Comparison of ENCODE assay signal across 9 cellular contexts in genomic region chr17:21321744-21322191, GRCh38. TPM values are rescaled to one million over a fixed set of nuclear protein-coding genes. Genes with fewer than 3 reads are reported as not detected.
DNase-seq lines count a peak whose midpoint lies in the region; ATAC-seq, FAIRE-seq and TF ChIP-seq lines count a peak whose summit lies in the region.
"Not testable (repeated sequence)": the region's sequence is repeated elsewhere in the genome, so short reads cannot be mapped to it uniquely, and the experiment has no call there.
"Had no signal": no experiment of that assay in that cellular context is flagged by ENCODE, and none has a peak within 500 bp of the region (broad histone marks: within the 10 kb centered on the region; RNA-seq: fewer than 3 reads in every experiment).

No MANE protein-coding gene starts in this region.

- intact Hi-C loops in K562 (cut with micrococcal nuclease); sciatic nerve (cut with DNase I); upper lobe of right lung (cut with DNase I): not testable (repeated sequence)
- intact Hi-C loops in dendritic cell treated with granulocyte-macrophage colony-stimulating factor and Interleukin-4, amounts not matched to agents 40 ng/mL and 50 ng/mL, for 4 days (cut with micrococcal nuclease): loop anchor here (5.0 kb wide), 3 partner anchors 39 to 191 kb away; partner anchors contain the start of gene MAP2K3

- CTCF ChIA-PET in K562 (lab: Yijun Ruan, JAX; ENCODE audit: low intra/inter-chr PET ratio): not testable (repeated sequence)

- not testable (repeated sequence) for H3K27me3 Mint-ChIP-seq in T-helper 17 cell, memory B cell
- H3K27me3 Mint-ChIP-seq in dendritic cell treated with granulocyte-macrophage colony-stimulating factor and Interleukin-4, amounts not matched to agents 40 ng/mL and 50 ng/mL, for 4 days: peaks cover 12% of the 10 kb centered on the region
- H3K27me3 Mint-ChIP-seq in neural crest cell (ENCODE audit: low read depth): peaks cover 39% of the 10 kb centered on the region

- peak overlapping the region; percentile 36 for H3K4me3 Mint-ChIP-seq in T-helper 17 cell
- not testable (repeated sequence) for H3K4me3 Mint-ChIP-seq in dendritic cell treated with granulocyte-macrophage colony-stimulating factor and Interleukin-4, amounts not matched to agents 40 ng/mL and 50 ng/mL, for 4 days
- H3K4me3 Mint-ChIP-seq in memory B cell: peak overlapping the region; percentile 11
- peak overlapping the region; percentile 62 for H3K4me3 Mint-ChIP-seq in neural crest cell

- ATAC-seq in T-helper 17 cell; K562; memory B cell (ENCODE audit: low read depth); sciatic nerve; upper lobe of right lung: not testable (repeated sequence)

- not testable (repeated sequence) for H3K4me3 ChIP-seq in BLaER1, K562, upper lobe of right lung

- DNase-seq in T-helper 17 cell; K562 (ENCODE audit: extremely low read depth in 1 of 4, low spot score in 3 of 4); memory B cell (ENCODE audit: low spot score in 2 of 2); neural crest cell (ENCODE audit: low read depth, low spot score): not testable (repeated sequence)
- DNase-seq in sciatic nerve (ENCODE audit: low spot score): peak; percentile 57
- DNase-seq in upper lobe of right lung: peak; percentile 60

- H3K27me3 ChIP-seq in BLaER1: peaks cover 15% of the 10 kb centered on the region; the same call in 1 of the 2 replicates
- H3K27me3 ChIP-seq in K562 (ENCODE audit: control insufficient read depth in 2 of 2, insufficient read depth in 2 of 2, low read length in 2 of 2); upper lobe of right lung: not testable (repeated sequence)

- 53% methylated on average over 3 of the region's 9 CpGs for WGBS in K562 (ENCODE audit: insufficient coverage, low coverage, missing lambda C conversion rate)

- in situ Hi-C loops in K562 (cut with MboI): loop anchor here (5.0 kb wide), 1 partner anchor 441 kb away; no protein-coding TSS in a partner anchor

- H3K27ac Mint-ChIP-seq in T-helper 17 cell; memory B cell; neural crest cell (ENCODE audit: unreplicated experiment): not testable (repeated sequence)
- H3K27ac Mint-ChIP-seq in dendritic cell treated with granulocyte-macrophage colony-stimulating factor and Interleukin-4, amounts not matched to agents 40 ng/mL and 50 ng/mL, for 4 days: peak overlapping the region; percentile 14

- H3K4me1 ChIP-seq in BLaER1: peaks cover 84% of the 10 kb centered on the region
- not testable (repeated sequence) for H3K4me1 ChIP-seq in K562 (replicated peaks in 1 of 2; ENCODE audit: control insufficient read depth in 2 of 2, insufficient read depth in 2 of 2, low read length in 2 of 2); upper lobe of right lung

- TF ChIP-seq CTCF in K562 (IDR thresholded peaks at IDR 0.05 in 2 of 3, conservative IDR thresholded peaks at IDR 0.05 in 1 of 3; ENCODE audit: insufficient read depth in 2 of 3, low read depth in 1 of 3, low read length in 3 of 3); neural crest cell (conservative IDR thresholded peaks at IDR 0.05); upper lobe of right lung (IDR thresholded peaks at IDR 0.05): not testable (repeated sequence)

- not testable (repeated sequence) for H3K36me3 Mint-ChIP-seq in T-helper 17 cell (ENCODE audit: low read depth); dendritic cell treated with granulocyte-macrophage colony-stimulating factor and Interleukin-4, amounts not matched to agents 40 ng/mL and 50 ng/mL, for 4 days (ENCODE audit: low read depth); memory B cell; neural crest cell (ENCODE audit: low read depth)

- H3K9me1 ChIP-seq in K562 (ENCODE audit: control insufficient read depth, insufficient read depth, low read length): not testable (repeated sequence)

- H3K79me2 ChIP-seq in K562 (ENCODE audit: control insufficient read depth, insufficient read depth, low read length): not testable (repeated sequence)

- POLR2A ChIA-PET in K562 (lab: Yijun Ruan, JAX): not testable (repeated sequence)

- H3K9me3 ChIP-seq in BLaER1; T-helper 17 cell (ENCODE audit: control insufficient read depth, low read length, poor library complexity, severe bottlenecking); K562 (replicated peaks; ENCODE audit: control insufficient read depth, insufficient read depth, low read depth, low read length); upper lobe of right lung: not testable (repeated sequence)

- H4K20me1 ChIP-seq in BLaER1; K562 (replicated peaks; ENCODE audit: control insufficient read depth, insufficient read depth, low read length): not testable (repeated sequence)

- TF ChIP-seq POLR2A in K562 (conservative IDR thresholded peaks at IDR 0.05): not testable (repeated sequence)

- BruUV-seq in K562 (replicated peaks; lab: Mats Ljungman, UMichigan): not testable (repeated sequence)

- TF ChIP-seq EP300 in K562 (IDR thresholded peaks at IDR 0.05; ENCODE audit: low read length): not testable (repeated sequence)

- H3K27ac ChIP-seq in BLaER1; K562 (ENCODE audit: extremely low read depth, low read depth, low read length); upper lobe of right lung: not testable (repeated sequence)

- not testable (repeated sequence) for H3K36me3 ChIP-seq in BLaER1; K562 (ENCODE audit: control insufficient read depth, insufficient read depth, low read length); upper lobe of right lung

- H3K4me2 ChIP-seq in BLaER1: peak overlapping the region; percentile 87; the same call in 1 of the 2 replicates
- H3K4me2 ChIP-seq in K562 (ENCODE audit: insufficient read depth, low read length): not testable (repeated sequence)

- H3K4me1 Mint-ChIP-seq in T-helper 17 cell, memory B cell, neural crest cell: not testable (repeated sequence)
- peaks cover 26% of the 10 kb centered on the region for H3K4me1 Mint-ChIP-seq in dendritic cell treated with granulocyte-macrophage colony-stimulating factor and Interleukin-4, amounts not matched to agents 40 ng/mL and 50 ng/mL, for 4 days (ENCODE audit: low read depth)

- not testable (repeated sequence) for H3K9me3 Mint-ChIP-seq in dendritic cell treated with granulocyte-macrophage colony-stimulating factor and Interleukin-4, amounts not matched to agents 40 ng/mL and 50 ng/mL, for 4 days; memory B cell; neural crest cell

- FAIRE-seq in K562 (lab: Jason Lieb, UNC): not testable (repeated sequence)

- not testable (repeated sequence) for TF ChIP-seq RAD21 in K562 (CRISPR knock-in tag; conservative IDR thresholded peaks at IDR 0.05 in 1 of 2, IDR thresholded peaks at IDR 0.05 in 1 of 2)

- H2AFZ ChIP-seq in K562 (ENCODE audit: low read depth, low read length): not testable (repeated sequence)

- not testable (repeated sequence) for H3K9ac ChIP-seq in BLaER1; K562 (ENCODE audit: insufficient read depth in 1 of 2, low read depth in 2 of 2, low read length in 2 of 2)

RNA-seq across cellular contexts. Expression of gene MAP2K3, which starts 37.3 kb away (rescaled TPM):
- total RNA-seq in T-helper 17 cell: 10 to 100 TPM; 61.2 to 73.0 TPM
- 5.2 and 14.1 TPM in 2 replicates for total RNA-seq in K562 (2011; cell fraction: chromatin; rRNA removed; ENCODE audit: low replicate concordance)
- 6.8 and 9.3 TPM in 2 replicates for total RNA-seq in K562 (2011; cell fraction: nucleolus; rRNA removed)
- 7.1 and 7.6 TPM in 2 replicates for total RNA-seq in K562 (2011; cell fraction: nucleoplasm; rRNA removed)
- total RNA-seq in K562 (2014; rRNA removed): 4.4 and 5.9 TPM in 2 replicates
- 2.2 and 2.5 TPM in 2 replicates for total RNA-seq in K562 (2014; rRNA removed; fragmentation: Illumina TruSeq; extraction: Trizol)
- 3.5 TPM in 2 replicates for total RNA-seq in K562 (2015; rRNA removed; fragmentation: Illumina TruSeq; extraction: Trizol)
- total RNA-seq in K562 (2021): 14.8 and 16.1 TPM in 2 replicates
- 2.8 and 3.5 TPM in 2 replicates for polyA plus RNA-seq in K562 (2011; rRNA removed)
- 5.0 and 6.2 TPM in 2 replicates for polyA plus RNA-seq in K562 (2011; cell fraction: cytosol; rRNA removed)
- 5.1 and 5.9 TPM in 2 replicates for polyA plus RNA-seq in K562 (2011; cell fraction: nucleus; rRNA removed)
- polyA plus RNA-seq in K562 (2012): 7.0 and 8.3 TPM in 2 replicates
- polyA plus RNA-seq in K562 (2014; fragmentation: Illumina TruSeq; extraction: Trizol): 10.3 and 12.5 TPM in 2 replicates
- under 1 TPM; 0.18 to 0.38 TPM for polyA plus RNA-seq in K562 (2014; fragmentation: Nextera tagmentation; extraction: Ambion mirVana)
- 8.0 and 8.8 TPM in 2 replicates for polyA plus RNA-seq in K562 (2014; rRNA removed)
- 1.0 and 2.2 TPM in 2 replicates for polyA minus RNA-seq in K562 (2011; rRNA and poly(A)+ RNA removed)
- polyA minus RNA-seq in K562 (2011; cell fraction: cytosol; rRNA and poly(A)+ RNA removed): 4.1 and 5.6 TPM in 2 replicates
- 2.8 and 3.0 TPM in 2 replicates for polyA minus RNA-seq in K562 (2011; cell fraction: nucleus; rRNA and poly(A)+ RNA removed)
- 19.4 and 20.3 TPM in 2 replicates for total RNA-seq in neural crest cell
- 42.2 TPM for total RNA-seq in sciatic nerve
- total RNA-seq in upper lobe of right lung: 68.3 TPM

RNA-seq across cellular contexts. Expression of gene KCNJ12, which starts 54.4 kb away (rescaled TPM):
- under 1 TPM in 1 of 2 donors, not detected in 1; 0.12 TPM for total RNA-seq in T-helper 17 cell
- not detected in 2 replicates for total RNA-seq in K562 (2011; cell fraction: chromatin; rRNA removed; ENCODE audit: low replicate concordance)
- not detected in 2 replicates for total RNA-seq in K562 (2011; cell fraction: nucleolus; rRNA removed)
- not detected in 2 replicates for total RNA-seq in K562 (2011; cell fraction: nucleoplasm; rRNA removed)
- 0.12 TPM in 1 of 2 replicates, not detected in the other for total RNA-seq in K562 (2014; rRNA removed)
- total RNA-seq in K562 (2014; rRNA removed; fragmentation: Illumina TruSeq; extraction: Trizol): not detected in 2 replicates
- not detected in 2 replicates for total RNA-seq in K562 (2015; rRNA removed; fragmentation: Illumina TruSeq; extraction: Trizol)
- 0.02 TPM in 1 of 2 replicates, not detected in the other for total RNA-seq in K562 (2021)
- polyA plus RNA-seq in K562 (2011; rRNA removed): not detected in 2 replicates
- polyA plus RNA-seq in K562 (2011; cell fraction: cytosol; rRNA removed): 0.01 and 0.03 TPM in 2 replicates
- polyA plus RNA-seq in K562 (2011; cell fraction: nucleus; rRNA removed): not detected in 2 replicates
- not detected in 2 replicates for polyA plus RNA-seq in K562 (2012)
- not detected in 2 replicates for polyA plus RNA-seq in K562 (2014; fragmentation: Illumina TruSeq; extraction: Trizol)
- not detected for polyA plus RNA-seq in K562 (2014; fragmentation: Nextera tagmentation; extraction: Ambion mirVana)
- polyA plus RNA-seq in K562 (2014; rRNA removed): not detected in 2 replicates
- not detected in 2 replicates for polyA minus RNA-seq in K562 (2011; rRNA and poly(A)+ RNA removed)
- not detected in 2 replicates for polyA minus RNA-seq in K562 (2011; cell fraction: cytosol; rRNA and poly(A)+ RNA removed)
- not detected in 2 replicates for polyA minus RNA-seq in K562 (2011; cell fraction: nucleus; rRNA and poly(A)+ RNA removed)
- 6.1 and 6.6 TPM in 2 replicates for total RNA-seq in neural crest cell
- total RNA-seq in sciatic nerve: 1.0 TPM
- 2.5 TPM for total RNA-seq in upper lobe of right lung
- total RNA-seq: CD8-positive, alpha-beta memory T cell had no signal
- polyA plus RNA-seq: CD8-positive, alpha-beta memory T cell had no signal
